Comparison of ENCODE assay signal across 1 cellular context in the genomic region with DNA sequence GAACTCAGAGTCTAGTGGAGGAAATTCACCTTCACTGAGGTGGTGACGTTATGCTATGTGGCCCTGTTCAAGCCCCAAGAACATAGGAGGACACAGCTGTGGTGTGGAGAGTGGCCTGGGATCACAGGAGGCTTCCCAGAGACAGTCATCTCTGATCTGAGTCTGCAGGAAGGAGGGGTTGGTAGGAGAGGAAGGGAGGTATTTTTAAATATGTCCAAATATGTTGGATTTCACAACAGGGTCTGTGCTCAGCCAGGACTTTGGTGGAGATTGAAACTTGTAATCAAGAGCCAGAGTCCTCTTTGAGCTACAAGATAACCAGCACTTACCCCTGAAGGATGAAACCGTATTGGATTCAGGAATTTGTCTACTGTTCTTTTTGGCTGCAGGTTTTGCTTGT.
TF ChIP-seq lines count a peak whose summit lies in the region.

No MANE protein-coding gene starts in this region.

TF ChIP-seq in WTC11, 78 proteins besides CTCF, POLR2A, EP300 and RAD21 (continued from another document):
- TF ChIP-seq ZNF425 (CRISPR knock-in tag; conservative IDR thresholded peaks at IDR 0.05), result no peak
- TF ChIP-seq ZNF423 (CRISPR knock-in tag; IDR thresholded peaks at IDR 0.05), result no peak
- TF ChIP-seq ZNF138 (CRISPR knock-in tag; conservative IDR thresholded peaks at IDR 0.05), result no peak
- no peak for TF ChIP-seq TEAD1 (CRISPR knock-in tag; IDR thresholded peaks at IDR 0.05)
- TF ChIP-seq, protein P1, sequence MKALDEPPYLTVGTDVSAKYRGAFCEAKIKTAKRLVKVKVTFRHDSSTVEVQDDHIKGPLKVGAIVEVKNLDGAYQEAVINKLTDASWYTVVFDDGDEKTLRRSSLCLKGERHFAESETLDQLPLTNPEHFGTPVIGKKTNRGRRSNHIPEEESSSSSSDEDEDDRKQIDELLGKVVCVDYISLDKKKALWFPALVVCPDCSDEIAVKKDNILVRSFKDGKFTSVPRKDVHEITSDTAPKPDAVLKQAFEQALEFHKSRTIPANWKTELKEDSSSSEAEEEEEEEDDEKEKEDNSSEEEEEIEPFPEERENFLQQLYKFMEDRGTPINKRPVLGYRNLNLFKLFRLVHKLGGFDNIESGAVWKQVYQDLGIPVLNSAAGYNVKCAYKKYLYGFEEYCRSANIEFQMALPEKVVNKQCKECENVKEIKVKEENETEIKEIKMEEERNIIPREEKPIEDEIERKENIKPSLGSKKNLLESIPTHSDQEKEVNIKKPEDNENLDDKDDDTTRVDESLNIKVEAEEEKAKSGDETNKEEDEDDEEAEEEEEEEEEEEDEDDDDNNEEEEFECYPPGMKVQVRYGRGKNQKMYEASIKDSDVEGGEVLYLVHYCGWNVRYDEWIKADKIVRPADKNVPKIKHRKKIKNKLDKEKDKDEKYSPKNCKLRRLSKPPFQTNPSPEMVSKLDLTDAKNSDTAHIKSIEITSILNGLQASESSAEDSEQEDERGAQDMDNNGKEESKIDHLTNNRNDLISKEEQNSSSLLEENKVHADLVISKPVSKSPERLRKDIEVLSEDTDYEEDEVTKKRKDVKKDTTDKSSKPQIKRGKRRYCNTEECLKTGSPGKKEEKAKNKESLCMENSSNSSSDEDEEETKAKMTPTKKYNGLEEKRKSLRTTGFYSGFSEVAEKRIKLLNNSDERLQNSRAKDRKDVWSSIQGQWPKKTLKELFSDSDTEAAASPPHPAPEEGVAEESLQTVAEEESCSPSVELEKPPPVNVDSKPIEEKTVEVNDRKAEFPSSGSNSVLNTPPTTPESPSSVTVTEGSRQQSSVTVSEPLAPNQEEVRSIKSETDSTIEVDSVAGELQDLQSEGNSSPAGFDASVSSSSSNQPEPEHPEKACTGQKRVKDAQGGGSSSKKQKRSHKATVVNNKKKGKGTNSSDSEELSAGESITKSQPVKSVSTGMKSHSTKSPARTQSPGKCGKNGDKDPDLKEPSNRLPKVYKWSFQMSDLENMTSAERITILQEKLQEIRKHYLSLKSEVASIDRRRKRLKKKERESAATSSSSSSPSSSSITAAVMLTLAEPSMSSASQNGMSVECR (CRISPR knock-in tag; IDR thresholded peaks at IDR 0.05; ENCODE audit: borderline replicate concordance), result no peak
- TF ChIP-seq, protein P2, sequence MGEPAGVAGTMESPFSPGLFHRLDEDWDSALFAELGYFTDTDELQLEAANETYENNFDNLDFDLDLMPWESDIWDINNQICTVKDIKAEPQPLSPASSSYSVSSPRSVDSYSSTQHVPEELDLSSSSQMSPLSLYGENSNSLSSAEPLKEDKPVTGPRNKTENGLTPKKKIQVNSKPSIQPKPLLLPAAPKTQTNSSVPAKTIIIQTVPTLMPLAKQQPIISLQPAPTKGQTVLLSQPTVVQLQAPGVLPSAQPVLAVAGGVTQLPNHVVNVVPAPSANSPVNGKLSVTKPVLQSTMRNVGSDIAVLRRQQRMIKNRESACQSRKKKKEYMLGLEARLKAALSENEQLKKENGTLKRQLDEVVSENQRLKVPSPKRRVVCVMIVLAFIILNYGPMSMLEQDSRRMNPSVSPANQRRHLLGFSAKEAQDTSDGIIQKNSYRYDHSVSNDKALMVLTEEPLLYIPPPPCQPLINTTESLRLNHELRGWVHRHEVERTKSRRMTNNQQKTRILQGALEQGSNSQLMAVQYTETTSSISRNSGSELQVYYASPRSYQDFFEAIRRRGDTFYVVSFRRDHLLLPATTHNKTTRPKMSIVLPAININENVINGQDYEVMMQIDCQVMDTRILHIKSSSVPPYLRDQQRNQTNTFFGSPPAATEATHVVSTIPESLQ (CRISPR knock-in tag; IDR thresholded peaks at IDR 0.05), result no peak
